8 cellular contexts compared by ENCODE assay signal in genomic region chr2:109392140-109392539, GRCh38.
"Had no signal": no experiment of that assay in that cellular context is flagged by ENCODE, and none has a peak within 500 bp of the region (broad histone marks: within the 10 kb centered on the region; RNA-seq: fewer than 3 reads in every experiment).

No MANE protein-coding gene starts in this region.

- H3K4me3 ChIP-seq: GM23338 had no signal

- H3K9me3 Mint-ChIP-seq: GM23338, IgD-negative memory B cell had no signal

- H3K4me1 Mint-ChIP-seq: IgD-negative memory B cell had no signal

- H2AFZ ChIP-seq: GM23338 had no signal

- DNase-seq: H9, HCEC 1CT, KG1 had no signal

- H3K27ac Mint-ChIP-seq: GM23338, H9, IgD-negative memory B cell had no signal

- H3K36me3 Mint-ChIP-seq: IgD-negative memory B cell had no signal

- H3K4me2 ChIP-seq: GM23338 had no signal

- FAIRE-seq: H1, H54, HTR-8/SVneo had no signal

- H3K27me3 Mint-ChIP-seq: IgD-negative memory B cell had no signal

- ATAC-seq: GM23338 had no signal

- H3K4me3 Mint-ChIP-seq: GM23338, H9, IgD-negative memory B cell had no signal
